In genomic region chr17:77286391-77286640, GRCh38 we compare ENCODE assay signal across 1 cellular context.
TF ChIP-seq lines count a peak whose summit lies in the region.

No MANE protein-coding gene starts in this region.

TF ChIP-seq in HEK293T, 16 proteins besides CTCF, POLR2A, EP300 and RAD21 (continued from another document):
- no peak for TF ChIP-seq NFRKB (IDR thresholded peaks at IDR 0.05)
